ENCODE assay signal across 21 cellular contexts in genomic region chr14:80310950-80311349, GRCh38.
DNase-seq lines count a peak whose midpoint lies in the region; ATAC-seq and TF ChIP-seq lines count a peak whose summit lies in the region.
"Had no signal": no experiment of that assay in that cellular context is flagged by ENCODE, and none has a peak within 500 bp of the region (broad histone marks: within the 10 kb centered on the region; RNA-seq: fewer than 3 reads in every experiment).

No MANE protein-coding gene starts in this region.

- H3K9me3 ChIP-seq in heart left ventricle: no peaks in the 10 kb centered on the region
- H3K9me3 ChIP-seq in PC-3 (ENCODE audit: low read length): no peaks in the 10 kb centered on the region
- H3K9me3 ChIP-seq: esophagus squamous epithelium, uterus had no signal

- H3K4me2 ChIP-seq in PC-3 (ENCODE audit: low read length): no peak overlapping the region

- WGBS in heart left ventricle, 4 donors: 36 to 50% (median 41%) methylated on average over 4 of the region's 4 CpGs

- no peaks in the 10 kb centered on the region for H4K20me1 ChIP-seq in PC-3 (ENCODE audit: low read length)

- H3K36me3 ChIP-seq in heart left ventricle (no peaks in the 10 kb centered on the region), PC-3 (ENCODE audit: low read depth, low read length) (no peaks in the 10 kb centered on the region)
- H3K36me3 ChIP-seq: esophagus squamous epithelium, spleen, uterus had no signal

- H3K4me1 ChIP-seq in heart left ventricle: peaks cover 0 to 18% (median 0%) of the 10 kb centered on the region in 12 donors
- H3K4me1 ChIP-seq in PC-3 (ENCODE audit: insufficient read depth, low read length): no peaks in the 10 kb centered on the region
- H3K4me1 ChIP-seq: esophagus squamous epithelium, spleen, uterus had no signal

- H3K79me2 ChIP-seq in PC-3 (ENCODE audit: low read length): no peaks in the 10 kb centered on the region

- ATAC-seq in heart left ventricle (peak; percentile 48 to 85 (median 67)), left ventricle myocardium superior (peak; percentile 85), HG02973 (IDR thresholded peaks at IDR 0.05; ENCODE audit: unreplicated experiment) (no peak), PC-3 (no peak)
- ATAC-seq: activated CD4-positive, alpha-beta T cell treated with anti-CD3 and anti-CD28 coated beads for 36 hours; activated naive CD8-positive, alpha-beta T cell treated with anti-CD3 and anti-CD28 coated beads, Interleukin-2, amount 50 U/mL, for 24 hours; naive thymus-derived CD8-positive, alpha-beta T cell had no signal

- TF ChIP-seq CTCF in heart left ventricle (IDR thresholded peaks at IDR 0.05) (no peak), choroid plexus epithelial cell (conservative IDR thresholded peaks at IDR 0.05; ENCODE audit: low read depth, low read length) (no peak), PC-3 (conservative IDR thresholded peaks at IDR 0.05; ENCODE audit: low read depth, low read length) (no peak)

- no peaks in the 10 kb centered on the region for H3K27me3 ChIP-seq in heart left ventricle
- no peaks in the 10 kb centered on the region for H3K27me3 ChIP-seq in PC-3 (ENCODE audit: low read length)
- H3K27me3 ChIP-seq: esophagus squamous epithelium, spleen, uterus had no signal

- DNase-seq in heart left ventricle: peak in 1 of 5 donors; percentile 22
- no peak for DNase-seq in cardiac septum (ENCODE audit: low spot score)
- DNase-seq in choroid plexus epithelial cell (ENCODE audit: low read depth): peak; percentile 76
- DNase-seq in left ventricle myocardium superior: no peak
- DNase-seq in PC-3: no peak
- DNase-seq in NCI-H69 (lab: John Stamatoyannopoulos, UW): no peak
- DNase-seq in germinal center (ENCODE audit: low spot score): no peak
- DNase-seq: activated CD4-positive, alpha-beta T cell treated with anti-CD3 and anti-CD28 coated beads for 36 hours; activated naive CD8-positive, alpha-beta T cell treated with anti-CD3 and anti-CD28 coated beads, Interleukin-2, amount 50 U/mL, for 24 hours; caudate nucleus; esophagus squamous epithelium; kidney; mesendoderm; naive thymus-derived CD8-positive, alpha-beta T cell; NCI-H1048; NCI-H2029; posterior cingulate gyrus; spleen; stimulated activated CD4-positive, alpha-beta T cell treated with anti-CD3 and anti-CD28 coated beads, Interleukin-4, amount 100 ng/mL, for 4 hours; uterus had no signal

- no peaks in the 10 kb centered on the region for H3K9me2 ChIP-seq in PC-3 (replicated peaks; ENCODE audit: low read length)

- no peak overlapping the region for H3K9ac ChIP-seq in PC-3 (ENCODE audit: low read length)

- CTCF ChIA-PET in PC-3 (lab: Charles Lee): no interaction called here

- no TSS peak for BruUV-seq in PC-3 (replicated peaks; lab: Mats Ljungman, UMichigan)

- POLR2A ChIA-PET in PC-3 (lab: Charles Lee; ENCODE audit: unreplicated experiment): no interaction called here

- no peak for TF ChIP-seq POLR2A in heart left ventricle (IDR thresholded peaks at IDR 0.05)

- H3K27ac ChIP-seq in heart left ventricle (peak overlapping the region in 8 of 12 donors; percentile 1 to 51 (median 36)), PC-3 (ENCODE audit: low read length) (no peak overlapping the region)
- H3K27ac ChIP-seq: esophagus squamous epithelium, spleen, uterus had no signal

- H2AFZ ChIP-seq in PC-3 (ENCODE audit: low read length): no peak overlapping the region

- intact Hi-C loops in heart left ventricle (cut with DNase I) (loop anchor here in 1 of 10 donors (10.0 kb wide), 1 partner anchor 274 kb away; no protein-coding TSS in a partner anchor), cardiac septum (cut with DNase I) (no loop called here), left ventricle myocardium superior (cut with micrococcal nuclease) (no loop called here), PC-3 (cut with micrococcal nuclease) (no loop called here)

- H3F3A ChIP-seq in PC-3 (ENCODE audit: low read length, unreplicated experiment): no peaks in the 10 kb centered on the region

- H3K4me3 ChIP-seq in heart left ventricle: no peak overlapping the region
- no peak overlapping the region for H3K4me3 ChIP-seq in choroid plexus epithelial cell (ENCODE audit: low read depth, low read length)
- H3K4me3 ChIP-seq in PC-3 (ENCODE audit: low read length): no peak overlapping the region
- H3K4me3 ChIP-seq: esophagus squamous epithelium, spleen, uterus had no signal

Comparison
In these comparisons a context has a peak if more than half of its experiments do, and no peak if none do; other contexts are left out.
1. ATAC-seq: peak in heart left ventricle (4 of 4) and left ventricle myocardium superior (single experiment); none in HG02973 (single experiment) and PC-3 (single experiment).